Comparison of ENCODE assay signal across 8 cellular contexts in genomic region chr14:77124345-77125274, GRCh38. TPM values are rescaled to one million over a fixed set of nuclear protein-coding genes. Genes with fewer than 3 reads are reported as not detected.
DNase-seq lines count a peak whose midpoint lies in the region; ATAC-seq, FAIRE-seq and TF ChIP-seq lines count a peak whose summit lies in the region.

No MANE protein-coding gene starts in this region.

- no peaks in the 10 kb centered on the region for H3K9me3 Mint-ChIP-seq in stimulated activated memory B cell treated with anti-CD40 and anti-IgM and Interleukin-4, amounts not matched to agents 10 μg/mL and 1 μg/mL and 100 μg/mL, for 72 hours

- peaks cover 54% of the 10 kb centered on the region for H3K4me1 Mint-ChIP-seq in stimulated activated memory B cell treated with anti-CD40 and anti-IgM and Interleukin-4, amounts not matched to agents 10 μg/mL and 1 μg/mL and 100 μg/mL, for 72 hours

- peak; percentile 77 for DNase-seq in GM10266 (ENCODE audit: extremely low spot score)
- peak; percentile 49 for DNase-seq in NCI-H1105 treated with DMSO at 0.1 percent for 48 hours (lab: John Stamatoyannopoulos, UW)
- DNase-seq in activated CD8-positive, alpha-beta memory T cell treated with anti-CD3 and anti-CD28 coated beads, Interleukin-2, amount 50 U/mL, for 48 hours: peak; percentile 80
- DNase-seq in epithelial cell of esophagus (ENCODE audit: low read depth): peak; percentile 44
- DNase-seq in mucosa of gallbladder (ENCODE audit: low spot score): peak; percentile 16
- DNase-seq in RCC 7860 (ENCODE audit: low spot score): no peak

- TF ChIP-seq CTCF in GM10266 (IDR thresholded peaks at IDR 0.05; ENCODE audit: control insufficient read depth, insufficient read depth, low read depth, missing control alignments): peak; percentile 91
- TF ChIP-seq CTCF in epithelial cell of esophagus (IDR thresholded peaks at IDR 0.05; ENCODE audit: insufficient read depth, low read depth, low read length, missing control alignments): no peak

- H3K4me3 ChIP-seq in epithelial cell of esophagus (ENCODE audit: low read length): peak overlapping the region; percentile 48

- ATAC-seq in stimulated activated memory B cell treated with anti-CD40 and anti-IgM and Interleukin-4, amounts not matched to agents 10 μg/mL and 1 μg/mL and 100 μg/mL, for 72 hours: peak; percentile 61
- ATAC-seq in GM19452 (IDR thresholded peaks at IDR 0.05; ENCODE audit: unreplicated experiment): no peak

- H3K27ac Mint-ChIP-seq in stimulated activated memory B cell treated with anti-CD40 and anti-IgM and Interleukin-4, amounts not matched to agents 10 μg/mL and 1 μg/mL and 100 μg/mL, for 72 hours: peak overlapping the region; percentile 92

- H3K4me3 Mint-ChIP-seq in stimulated activated memory B cell treated with anti-CD40 and anti-IgM and Interleukin-4, amounts not matched to agents 10 μg/mL and 1 μg/mL and 100 μg/mL, for 72 hours: peak overlapping the region; percentile 77

- no peak for FAIRE-seq in RCC 7860 (lab: Jason Lieb, UNC)

- no peaks in the 10 kb centered on the region for H3K27me3 Mint-ChIP-seq in stimulated activated memory B cell treated with anti-CD40 and anti-IgM and Interleukin-4, amounts not matched to agents 10 μg/mL and 1 μg/mL and 100 μg/mL, for 72 hours

- no peaks in the 10 kb centered on the region for H3K36me3 Mint-ChIP-seq in stimulated activated memory B cell treated with anti-CD40 and anti-IgM and Interleukin-4, amounts not matched to agents 10 μg/mL and 1 μg/mL and 100 μg/mL, for 72 hours

RNA-seq across cellular contexts. Expression of gene ZDHHC22, which starts 17.0 kb away (rescaled TPM):
- 0.09 TPM for total RNA-seq in mucosa of gallbladder

RNA-seq across cellular contexts. Expression of gene CIPC, which starts 26.6 kb away (rescaled TPM):
- total RNA-seq in mucosa of gallbladder: 31.2 TPM

RNA-seq across cellular contexts. Expression of gene TMEM63C, which starts 57.0 kb away (rescaled TPM):
- total RNA-seq in mucosa of gallbladder: 1.4 TPM
